8 cellular contexts compared by ENCODE assay signal in the genomic region with DNA sequence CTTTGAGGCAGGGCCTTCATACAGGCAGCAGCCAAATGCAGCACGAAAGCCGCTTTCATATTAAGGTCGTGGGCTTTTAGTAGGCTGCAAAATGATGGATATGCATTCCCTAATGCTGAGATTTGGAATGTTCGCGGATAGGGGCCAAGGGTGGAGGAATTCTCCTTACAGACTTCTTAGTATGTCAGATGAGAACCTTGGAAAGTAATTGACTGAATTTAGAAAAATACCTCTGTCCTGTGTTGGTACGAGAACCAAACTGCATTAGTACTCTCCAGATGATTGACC. TPM values are rescaled to one million over a fixed set of nuclear protein-coding genes. Genes with fewer than 3 reads are reported as not detected.
A peak's percentile ranks its signal among the peaks of the same experiment; 100 is the strongest.
DNase-seq lines count a peak whose midpoint lies in the region; ATAC-seq and TF ChIP-seq lines count a peak whose summit lies in the region.

No MANE protein-coding gene starts in this region.

- CTCF ChIA-PET in MCF 10A (lab: Yijun Ruan, JAX) = interaction anchor here (0.7 to 2.8 kb wide), 5 partner anchors 10 to 546 kb away, joined by 3 to 10 read pairs (median 3); no protein-coding TSS in a partner anchor

- peak overlapping the region; percentile 71 for H3K9ac ChIP-seq in mesendoderm (ENCODE audit: low read length)

- H3K18ac ChIP-seq in mesendoderm (ENCODE audit: low read length) = no peak overlapping the region

- peak overlapping the region; percentile 97 for H3K56ac ChIP-seq in mesendoderm (ENCODE audit: low read length)

- H3K36me3 ChIP-seq in right atrium auricular region (no peaks in the 10 kb centered on the region), mesendoderm (ENCODE audit: control insufficient read depth, insufficient read depth, low read length) (no peaks in the 10 kb centered on the region)

- H3K23ac ChIP-seq in mesendoderm (ENCODE audit: low read length) = no peak overlapping the region

- ATAC-seq in left ventricle myocardium superior (no peak), HG03457 (IDR thresholded peaks at IDR 0.05; ENCODE audit: unreplicated experiment) (no peak), HG03039 (IDR thresholded peaks at IDR 0.05; ENCODE audit: unreplicated experiment) (no peak)

- no peak for TF ChIP-seq CTCF in right atrium auricular region (IDR thresholded peaks at IDR 0.05)
- no peak for TF ChIP-seq CTCF in MCF 10A (IDR thresholded peaks at IDR 0.05; ENCODE audit: unreplicated experiment)

- peaks cover 12% of the 10 kb centered on the region for H3K36me3 Mint-ChIP-seq in MCF 10A (ENCODE audit: insufficient read depth, unreplicated experiment)

- no peaks in the 10 kb centered on the region for H3K9me3 ChIP-seq in right atrium auricular region

- H3K4me3 Mint-ChIP-seq in MCF 10A (ENCODE audit: unreplicated experiment) = peak overlapping the region; percentile 81

- peaks cover 0 to 55% of the 10 kb centered on the region in 2 donors for H3K4me1 ChIP-seq in right atrium auricular region
- peaks cover 12% of the 10 kb centered on the region for H3K4me1 ChIP-seq in mesendoderm (ENCODE audit: control insufficient read depth, low read depth, low read length)

- H2AK5ac ChIP-seq in mesendoderm (ENCODE audit: low read length) = no peak overlapping the region

- H4K8ac ChIP-seq in mesendoderm (ENCODE audit: low read depth, low read length) = no peak overlapping the region

- peak overlapping the region; percentile 70 for H3K4me2 ChIP-seq in mesendoderm (ENCODE audit: low read length)

- H3K4ac ChIP-seq in mesendoderm (ENCODE audit: low read depth, low read length) = peak overlapping the region; percentile 45

- no peaks in the 10 kb centered on the region for H3K9me3 Mint-ChIP-seq in MCF 10A (ENCODE audit: unreplicated experiment)

- H2BK120ac ChIP-seq in mesendoderm (ENCODE audit: low read depth, low read length) = no peak overlapping the region

- peak overlapping the region; percentile 36 for H3K27ac Mint-ChIP-seq in MCF 10A (ENCODE audit: low read depth, unreplicated experiment)

- H3K27me3 ChIP-seq in right atrium auricular region = no peaks in the 10 kb centered on the region
- no peaks in the 10 kb centered on the region for H3K27me3 ChIP-seq in mesendoderm (ENCODE audit: insufficient read depth, low read length, poor library complexity)

- intact Hi-C loops in left ventricle myocardium superior (cut with micrococcal nuclease) = loop anchor here (5.0 kb wide), 1 partner anchor 393 kb away; the partner anchor contains the start of gene RRH
- intact Hi-C loops in MCF 10A (cut with micrococcal nuclease) = loop anchor here (10.0 kb wide), 1 partner anchor 60 kb away; no protein-coding TSS in a partner anchor

- POLR2A ChIA-PET in MCF 10A (lab: Yijun Ruan, JAX) = interaction anchor here (0.7 to 3.7 kb wide), 7 partner anchors 9 to 295 kb away, joined by 3 to 31 read pairs (median 6); partner anchors contain the start of genes MCUB and PLA2G12A

- H3K27me3 Mint-ChIP-seq in MCF 10A (ENCODE audit: insufficient read depth, unreplicated experiment) = no peaks in the 10 kb centered on the region

- H4K5ac ChIP-seq in mesendoderm (ENCODE audit: low read length) = no peak overlapping the region

- H3K4me3 ChIP-seq in right atrium auricular region (peak overlapping the region; percentile 82 to 83), mesendoderm (ENCODE audit: low read length) (peak overlapping the region; percentile 42)

- no CpG with 5 or more reads among the region's 6 CpGs for WGBS in mesendoderm (ENCODE audit: extremely low coverage, insufficient coverage, low lambda C conversion rate)

- DNase-seq in right atrium auricular region (ENCODE audit: low spot score) (no peak), left ventricle myocardium superior (no peak), MCF 10A (ENCODE audit: unreplicated experiment) (no peak), mesendoderm (no peak), AG20443 (ENCODE audit: low spot score) (no peak), NK-92 (lab: John Stamatoyannopoulos, UW; ENCODE audit: unreplicated experiment) (no peak)

- peaks cover 37% of the 10 kb centered on the region for H3K4me1 Mint-ChIP-seq in MCF 10A (ENCODE audit: insufficient read depth, unreplicated experiment)

- H2BK5ac ChIP-seq in mesendoderm (ENCODE audit: low read length) = no peak overlapping the region

- H2BK15ac ChIP-seq in mesendoderm (replicated peaks; ENCODE audit: low read depth) = no peak overlapping the region

- peaks cover 7% of the 10 kb centered on the region for H3K79me1 ChIP-seq in mesendoderm (ENCODE audit: low read length)

- no TSS peak for BruUV-seq in MCF 10A (replicated peaks; lab: Mats Ljungman, UMichigan)

- peak overlapping the region; percentile 94 to 95 for H3K27ac ChIP-seq in right atrium auricular region
- no peak overlapping the region for H3K27ac ChIP-seq in mesendoderm (ENCODE audit: low read depth, low read length)

- H3K79me2 ChIP-seq in mesendoderm (ENCODE audit: control insufficient read depth, insufficient read depth, low read length) = peaks cover 43% of the 10 kb centered on the region

RNA-seq across cellular contexts. Expression of gene SEC24B, which starts 1.1 kb away (rescaled TPM):
- 10 to 100 TPM; 26.3 to 27.4 TPM for total RNA-seq in right atrium auricular region
- 29.3 TPM for total RNA-seq in left ventricle myocardium superior
- 33.9 and 35.0 TPM in 2 replicates for total RNA-seq in MCF 10A (2022)
- 19.4 TPM for polyA plus RNA-seq in mesendoderm (2013, experiment 1 of 2)
- 18.5 TPM for polyA plus RNA-seq in mesendoderm (2013, experiment 2 of 2)
